In genomic region chr11:76355172-76355571, GRCh38 we compare ENCODE assay signal across 26 cellular contexts. TPM values are rescaled to one million over a fixed set of nuclear protein-coding genes. Genes with fewer than 3 reads are reported as not detected.
DNase-seq lines count a peak whose midpoint lies in the region; ATAC-seq and TF ChIP-seq lines count a peak whose summit lies in the region.
"Had no signal": no experiment of that assay in that cellular context is flagged by ENCODE, and none has a peak within 500 bp of the region (broad histone marks: within the 10 kb centered on the region; RNA-seq: fewer than 3 reads in every experiment).

No MANE protein-coding gene starts in this region.

- no peaks in the 10 kb centered on the region for H3K4me1 Mint-ChIP-seq in endothelial cell (ENCODE audit: unreplicated experiment)
- H3K4me1 Mint-ChIP-seq: CD14-positive monocyte; CD4-positive, alpha-beta memory T cell had no signal

- peaks cover 5% of the 10 kb centered on the region for H3K27me3 Mint-ChIP-seq in endothelial cell (ENCODE audit: unreplicated experiment)
- H3K27me3 Mint-ChIP-seq: CD4-positive, alpha-beta memory T cell; CD4-positive, CD25-positive, alpha-beta regulatory T cell; CD8-positive, alpha-beta memory T cell had no signal

- TF ChIP-seq CTCF in endothelial cell (IDR thresholded peaks at IDR 0.05; ENCODE audit: unreplicated experiment) (no peak), tibial artery (IDR thresholded peaks at IDR 0.05) (no peak)

- H3K27ac Mint-ChIP-seq in endothelial cell (ENCODE audit: unreplicated experiment): no peak overlapping the region
- H3K27ac Mint-ChIP-seq: CD4-positive, alpha-beta memory T cell; CD4-positive, CD25-positive, alpha-beta regulatory T cell had no signal

- H3K36me3 Mint-ChIP-seq in endothelial cell (ENCODE audit: low read depth, unreplicated experiment): peaks cover 38% of the 10 kb centered on the region

- H3K27ac ChIP-seq in tibial artery: no peak overlapping the region
- H3K27ac ChIP-seq: 22Rv1, A549, BLaER1 had no signal

- no peaks in the 10 kb centered on the region for H3K27me3 ChIP-seq in tibial artery
- H3K27me3 ChIP-seq: BE2C, BLaER1 had no signal

- H3K4me3 ChIP-seq in tibial artery: no peak overlapping the region
- H3K4me3 ChIP-seq: A549, BLaER1, GM12878 had no signal

- H3K4me3 Mint-ChIP-seq in endothelial cell (ENCODE audit: unreplicated experiment): peak overlapping the region; percentile 85
- H3K4me3 Mint-ChIP-seq: CD14-positive monocyte; CD4-positive, alpha-beta memory T cell; CD4-positive, CD25-positive, alpha-beta regulatory T cell; CD8-positive, alpha-beta memory T cell had no signal

- no peaks in the 10 kb centered on the region for H3K9me3 Mint-ChIP-seq in endothelial cell (ENCODE audit: unreplicated experiment)

- intact Hi-C loops in left ventricle myocardium superior (cut with micrococcal nuclease) (no loop called here), Right ventricle myocardium inferior (cut with DNase I) (no loop called here), tibial artery (cut with DNase I; ENCODE audit: low total_unique reads) (no loop called here), posterior vena cava (cut with DNase I) (no loop called here)

- H3K36me3 ChIP-seq in tibial artery: peaks cover 17 to 54% (median 52%) of the 10 kb centered on the region in 3 donors

- DNase-seq in left ventricle myocardium superior (no peak), Right ventricle myocardium inferior (ENCODE audit: missing footprints) (no peak), Ammon's horn (ENCODE audit: low spot score) (peak; percentile 35), endothelial cell (ENCODE audit: low spot score) (no peak), medulla oblongata (ENCODE audit: extremely low spot score) (peak; percentile 54), NCI-H2196 (lab: John Stamatoyannopoulos, UW; ENCODE audit: unreplicated experiment) (no peak), tibial artery (no peak), posterior vena cava (ENCODE audit: low spot score) (no peak)
- DNase-seq: AML-193; BE2C; CD4-positive, alpha-beta memory T cell; CD4-positive, CD25-positive, alpha-beta regulatory T cell; CD8-positive, alpha-beta memory T cell; COR-L47; DMS 273 treated with DMSO at 0.1 percent for 48 hours; DMS153; DMS53; DMS79; DND-41; EL; GDM1 had no signal

- ATAC-seq in left ventricle myocardium superior (peak; percentile 27), Right ventricle myocardium inferior (no peak)
- ATAC-seq: A549, GM12878 had no signal

- H3K4me1 ChIP-seq in tibial artery: no peaks in the 10 kb centered on the region
- H3K4me1 ChIP-seq: A549, BE2C, BLaER1 had no signal

- H3K9me3 ChIP-seq in tibial artery: no peaks in the 10 kb centered on the region
- H3K9me3 ChIP-seq: A549, BE2C had no signal

RNA-seq across cellular contexts. Expression of gene THAP12, which starts 25.8 kb away (rescaled TPM):
- total RNA-seq in left ventricle myocardium superior (19.0 TPM), Right ventricle myocardium inferior (19.4 TPM), endothelial cell (ENCODE audit: unreplicated experiment) (42.7 TPM), posterior vena cava (10 to 100 TPM; 37.7 to 39.0 TPM)

RNA-seq across cellular contexts. Expression of gene GVQW3, which starts 26.0 kb away (rescaled TPM):
- total RNA-seq in left ventricle myocardium superior: 2.3 TPM
- total RNA-seq in Right ventricle myocardium inferior: 1.9 TPM
- 6.1 TPM for total RNA-seq in endothelial cell (ENCODE audit: unreplicated experiment)
- total RNA-seq in posterior vena cava: 1 to 10 TPM; 1.2 to 1.9 TPM

Comparison
In these comparisons a context has a peak if more than half of its experiments do, and no peak if none do; other contexts are left out.
1. DNase-seq: peak in Ammon's horn (single experiment) and medulla oblongata (single experiment); none in left ventricle myocardium superior (single experiment), Right ventricle myocardium inferior (single experiment), endothelial cell (single experiment), NCI-H2196 (single experiment), tibial artery (0 of 2) and posterior vena cava (single experiment).